8 cellular contexts compared by ENCODE assay signal in genomic region chr17:8220783-8221662, GRCh38. TPM values are rescaled to one million over a fixed set of nuclear protein-coding genes. Genes with fewer than 3 reads are reported as not detected.
DNase-seq lines count a peak whose midpoint lies in the region; ATAC-seq and TF ChIP-seq lines count a peak whose summit lies in the region.

No MANE protein-coding gene starts in this region.

- H3K4me3 Mint-ChIP-seq in CD14-positive monocyte (peak overlapping the region; percentile 96 to 98), chondrocyte (ENCODE audit: unreplicated experiment) (peak overlapping the region; percentile 96)

- H3K4me1 Mint-ChIP-seq in CD14-positive monocyte (peaks cover 33% of the 10 kb centered on the region), chondrocyte (ENCODE audit: low read depth) (peaks cover 38% of the 10 kb centered on the region)

- H3K27ac Mint-ChIP-seq in CD14-positive monocyte (peak overlapping the region; percentile 98 to 99 (median 98)), chondrocyte (ENCODE audit: unreplicated experiment) (peak overlapping the region; percentile 99)

- peaks cover 20 to 27% of the 10 kb centered on the region in 2 donors for H3K36me3 Mint-ChIP-seq in CD14-positive monocyte
- H3K36me3 Mint-ChIP-seq in chondrocyte (ENCODE audit: low read depth), result no peaks in the 10 kb centered on the region

- intact Hi-C loops in CD14-positive monocyte (cut with micrococcal nuclease), result loop anchor here (2.0 to 5.0 kb wide), 3 partner anchors 34 to 104 kb away; partner anchors contain the start of gene ALOXE3 (in 1 of the 2)

- TF ChIP-seq CTCF in CD14-positive monocyte (IDR thresholded peaks at IDR 0.05) (no peak), chondrocyte (IDR thresholded peaks at IDR 0.05) (peak; percentile 36)

- H3K27me3 Mint-ChIP-seq in CD14-positive monocyte (ENCODE audit: low read depth in 3 of 3) (peaks cover 0 to 7% (median 0%) of the 10 kb centered on the region in 3 donors), chondrocyte (ENCODE audit: low read depth) (no peaks in the 10 kb centered on the region)

- H3K9me3 Mint-ChIP-seq in CD14-positive monocyte (peaks cover 0 to 3% (median 0%) of the 10 kb centered on the region in 7 donors), chondrocyte (ENCODE audit: low read depth) (no peaks in the 10 kb centered on the region)

- ATAC-seq in HG02852 (IDR thresholded peaks at IDR 0.05; ENCODE audit: unreplicated experiment) (peak; percentile 16), HG03135 (IDR thresholded peaks at IDR 0.05; ENCODE audit: unreplicated experiment) (no peak)

- DNase-seq in CD14-positive monocyte (ENCODE audit: low spot score) (peak; percentile 83), NCI-H510A treated with DMSO at 0.1 percent for 48 hours (lab: John Stamatoyannopoulos, UW) (peak; percentile 95), chondrocyte (ENCODE audit: low spot score) (peak; percentile 92), kidney glomerular epithelial cell (lab: John Stamatoyannopoulos, UW) (peak; percentile 92)
- peak; percentile 80 to 87 for DNase-seq in activated CD4-positive, alpha-beta T cell treated with anti-CD3 and anti-CD28 coated beads for 4 hours
- peak; percentile 85 to 99 (median 93) for DNase-seq in stimulated activated CD4-positive, alpha-beta T cell treated with anti-CD3 and anti-CD28 coated beads, Interleukin-12 subunit alpha, Interleukin-12 subunit beta, amount 100 ng/mL, for 48 hours (ENCODE audit: low read depth in 2 of 3, low spot score in 1 of 3)

RNA-seq across cellular contexts. Expression of gene AURKB, which starts 10.6 kb away (rescaled TPM):
- polyA plus RNA-seq in CD14-positive monocyte, result under 1 TPM; 0.38 to 0.79 TPM
- total RNA-seq in chondrocyte, result 8.6 to 14.1 TPM (median 8.9 TPM) in 3 replicates

RNA-seq across cellular contexts. Expression of gene CTC1, which starts 26.8 kb away (rescaled TPM):
- polyA plus RNA-seq in CD14-positive monocyte, result 1 to 10 TPM; 2.2 to 4.1 TPM
- 19.9 to 28.7 TPM (median 22.1 TPM) in 3 replicates for total RNA-seq in chondrocyte

RNA-seq across cellular contexts. Expression of gene PFAS, which starts 28.1 kb away (rescaled TPM):
- polyA plus RNA-seq in CD14-positive monocyte, result 1 to 10 TPM; 4.1 to 4.4 TPM
- 30.2 to 52.1 TPM (median 32.7 TPM) in 3 replicates for total RNA-seq in chondrocyte

RNA-seq across cellular contexts. Expression of gene BORCS6, which starts 31.0 kb away (rescaled TPM):
- polyA plus RNA-seq in CD14-positive monocyte, result 10 to 100 TPM; 13.9 to 14.1 TPM
- 5.5 to 8.6 TPM (median 8.2 TPM) in 3 replicates for total RNA-seq in chondrocyte

RNA-seq across cellular contexts. Expression of gene TMEM107, which starts 44.8 kb away (rescaled TPM):
- 10 to 100 TPM; 31.4 to 37.4 TPM for polyA plus RNA-seq in CD14-positive monocyte
- 7.8 to 12.1 TPM (median 8.4 TPM) in 3 replicates for total RNA-seq in chondrocyte
